19 cellular contexts compared by ENCODE assay signal in the genomic region with DNA sequence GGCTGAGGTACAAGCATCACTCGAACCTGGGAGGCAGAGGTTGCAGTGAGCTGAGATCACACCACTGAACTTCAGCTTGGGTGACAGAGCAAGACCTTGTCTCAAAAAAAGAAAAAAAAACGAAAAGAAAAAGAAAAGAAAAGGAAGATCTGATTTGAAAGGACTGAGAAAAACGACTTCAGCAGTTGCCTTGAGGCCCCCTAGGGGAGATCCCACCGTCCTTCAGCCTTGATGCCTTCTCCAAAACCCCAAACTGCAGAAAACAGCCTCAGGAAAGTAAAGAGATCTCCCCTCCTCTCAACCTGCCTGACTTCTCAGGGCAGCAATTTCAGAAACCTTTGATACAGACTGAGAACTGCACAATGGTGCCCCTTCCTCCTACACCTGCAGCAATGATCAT. TPM values are rescaled to one million over a fixed set of nuclear protein-coding genes. Genes with fewer than 3 reads are reported as not detected.
DNase-seq lines count a peak whose midpoint lies in the region; ATAC-seq, FAIRE-seq and TF ChIP-seq lines count a peak whose summit lies in the region.
"Had no signal": no experiment of that assay in that cellular context is flagged by ENCODE, and none has a peak within 500 bp of the region (broad histone marks: within the 10 kb centered on the region; RNA-seq: fewer than 3 reads in every experiment).

No MANE protein-coding gene starts in this region.

- H3K36me3 ChIP-seq in HepG2 (replicated peaks in 1 of 2; ENCODE audit: control insufficient read depth in 1 of 2, insufficient read depth in 2 of 2, low read length in 2 of 2) (no peaks in the 10 kb centered on the region), right lobe of liver (no peaks in the 10 kb centered on the region), Panc1 (ENCODE audit: control insufficient read depth, insufficient read depth, low read length) (no peaks in the 10 kb centered on the region)
- H3K36me3 ChIP-seq: colonic mucosa, esophagus muscularis mucosa, prostate gland, SJCRH30 had no signal

- H3K27ac Mint-ChIP-seq in type B pancreatic cell (no peak overlapping the region), CD14-positive monocyte (no peak overlapping the region)
- H3K27ac Mint-ChIP-seq: activated naive CD8-positive, alpha-beta T cell treated with anti-CD3 and anti-CD28 coated beads for 36 hours had no signal

- no peaks in the 10 kb centered on the region for H4K20me1 ChIP-seq in HepG2 (ENCODE audit: insufficient read depth, low read length)

- TF ChIP-seq EP300 in HepG2 (IDR thresholded peaks at IDR 0.05; ENCODE audit: low read depth in 2 of 2, low read length in 2 of 2) = no peak
- TF ChIP-seq EP300 in HepG2 (CRISPR knock-in tag; IDR thresholded peaks at IDR 0.05; ENCODE audit: borderline replicate concordance) = no peak

- whole genome bisulfite sequencing in HepG2 (ENCODE audit: low lambda C conversion rate) = 22% methylated on average over 4 of the region's 4 CpGs
- WGBS in right lobe of liver (ENCODE audit: insufficient coverage, low coverage, low lambda C conversion rate, missing lambda C conversion rate) = 55% methylated on average over 4 of the region's 4 CpGs

- H3K27ac ChIP-seq in HepG2 (ENCODE audit: extremely low read length, insufficient read depth, low read length) = no peak overlapping the region
- no peak overlapping the region for H3K27ac ChIP-seq in right lobe of liver
- no peak overlapping the region for H3K27ac ChIP-seq in Panc1 (ENCODE audit: low read length)
- H3K27ac ChIP-seq: colonic mucosa, esophagus muscularis mucosa, prostate gland, SJCRH30 had no signal

- H3K4me1 Mint-ChIP-seq in type B pancreatic cell (ENCODE audit: unreplicated experiment) (peaks cover 23% of the 10 kb centered on the region), CD14-positive monocyte (peaks cover 4% of the 10 kb centered on the region)
- H3K4me1 Mint-ChIP-seq: activated naive CD8-positive, alpha-beta T cell treated with anti-CD3 and anti-CD28 coated beads for 36 hours had no signal

- H3K4me1 ChIP-seq in HepG2 (ENCODE audit: insufficient read depth, low read length) (peaks cover 21% of the 10 kb centered on the region; the same call in 1 of the 2 replicates), right lobe of liver (no peaks in the 10 kb centered on the region), Panc1 (ENCODE audit: control insufficient read depth, insufficient read depth, low read length) (no peaks in the 10 kb centered on the region)
- H3K4me1 ChIP-seq: A549, colonic mucosa, esophagus muscularis mucosa, prostate gland had no signal

- peak; percentile 28 for FAIRE-seq in HepG2 (lab: Jason Lieb, UNC)
- FAIRE-seq: A549, urothelium cell line had no signal

- H3K4me3 ChIP-seq in HepG2 (replicated peaks in 1 of 3; ENCODE audit: insufficient read depth in 1 of 3, low read depth in 2 of 3, low read length in 3 of 3) (no peak overlapping the region), right lobe of liver (no peak overlapping the region), Panc1 (ENCODE audit: low read depth in 2 of 2, low read length in 2 of 2) (no peak overlapping the region), foreskin fibroblast (ENCODE audit: low read depth in 1 of 2, low read length in 2 of 2) (no peak overlapping the region)
- H3K4me3 ChIP-seq: A549, colonic mucosa, esophagus muscularis mucosa, prostate gland, SJCRH30 had no signal

- TF ChIP-seq CTCF in HepG2 (CRISPR knock-in tag; IDR thresholded peaks at IDR 0.05) (no peak), right lobe of liver (IDR thresholded peaks at IDR 0.05) (no peak), Panc1 (IDR thresholded peaks at IDR 0.05) (peak; percentile 13; the same call in 1 of the 2 replicates), foreskin fibroblast (IDR thresholded peaks at IDR 0.05; ENCODE audit: low read depth, low read length) (peak; percentile 18), type B pancreatic cell (conservative IDR thresholded peaks at IDR 0.05) (peak; percentile 70), CD14-positive monocyte (IDR thresholded peaks at IDR 0.05) (no peak)

- H3K9ac ChIP-seq in HepG2 (ENCODE audit: insufficient read depth, low read depth, low read length) = no peak overlapping the region

- H3K27me3 ChIP-seq in HepG2 (ENCODE audit: control insufficient read depth in 1 of 2, insufficient read depth in 2 of 2, low read length in 2 of 2) (no peaks in the 10 kb centered on the region), right lobe of liver (no peaks in the 10 kb centered on the region), Panc1 (ENCODE audit: control insufficient read depth, insufficient read depth, low read length) (no peaks in the 10 kb centered on the region)
- H3K27me3 ChIP-seq: colonic mucosa, esophagus muscularis mucosa, SJCRH30 had no signal

- H3K4me2 ChIP-seq in HepG2 (ENCODE audit: low read depth, low read length) = no peak overlapping the region
- H3K4me2 ChIP-seq: A549 had no signal

- H3K9me3 Mint-ChIP-seq in type B pancreatic cell (peaks cover 3% of the 10 kb centered on the region), CD14-positive monocyte (peaks cover 0 to 2% (median 0%) of the 10 kb centered on the region in 7 donors)
- H3K9me3 Mint-ChIP-seq: activated naive CD8-positive, alpha-beta T cell treated with anti-CD3 and anti-CD28 coated beads for 36 hours had no signal

- no peak for TF ChIP-seq RAD21 in HepG2 (CRISPR knock-in tag; IDR thresholded peaks at IDR 0.05)

- intact Hi-C loops in HepG2 (cut with micrococcal nuclease; ENCODE audit: unreplicated experiment) = loop anchor here (10.0 kb wide), 1 partner anchor 48 kb away; a partner anchor contains a TSS
- intact Hi-C loops in right lobe of liver (cut with DNase I) = no loop called here
- intact Hi-C loops in Panc1 (cut with micrococcal nuclease; ENCODE audit: unreplicated experiment) = no loop called here
- intact Hi-C loops in CD14-positive monocyte (cut with micrococcal nuclease) = no loop called here

- peaks cover 11% of the 10 kb centered on the region for H3K27me3 Mint-ChIP-seq in type B pancreatic cell
- H3K27me3 Mint-ChIP-seq in CD14-positive monocyte (ENCODE audit: low read depth in 3 of 3) = peaks cover 2 to 6% (median 4%) of the 10 kb centered on the region in 3 donors
- H3K27me3 Mint-ChIP-seq: activated naive CD8-positive, alpha-beta T cell treated with anti-CD3 and anti-CD28 coated beads for 36 hours had no signal

- ATAC-seq in HepG2 = peak; percentile 52
- ATAC-seq in right lobe of liver = no peak
- ATAC-seq in Panc1 = no peak

- H3K9me3 ChIP-seq in HepG2 (ENCODE audit: low read length) (no peaks in the 10 kb centered on the region), right lobe of liver (no peaks in the 10 kb centered on the region), Panc1 (ENCODE audit: control insufficient read depth, insufficient read depth, low read depth, low read length) (no peaks in the 10 kb centered on the region)
- H3K9me3 ChIP-seq: A549, colonic mucosa, esophagus muscularis mucosa, prostate gland, SJCRH30 had no signal

- no peak for DNase-seq in HepG2 (ENCODE audit: low spot score)
- no peak for DNase-seq in right lobe of liver
- no peak for DNase-seq in Panc1 (ENCODE audit: low read depth, low spot score)
- no peak for DNase-seq in foreskin fibroblast
- no peak for DNase-seq in type B pancreatic cell (ENCODE audit: extremely low spot score, unreplicated experiment)
- DNase-seq in C1 segment of cervical spinal cord (lab: John Stamatoyannopoulos, UW) = no peak
- no peak for DNase-seq in SIG-M5 treated with dmso at 0.1 percent for 504 hours (lab: John Stamatoyannopoulos, UW; ENCODE audit: unreplicated experiment)
- DNase-seq in CD14-positive monocyte (ENCODE audit: low spot score) = no peak
- DNase-seq: activated naive CD8-positive, alpha-beta T cell treated with anti-CD3 and anti-CD28 coated beads for 36 hours; colonic mucosa; DMS79 treated with DMSO at 0.1 percent for 48 hours; NCI-H1694 treated with DMSO at 0.1 percent for 48 hours; NCI-H526 treated with DMSO at 0.1 percent for 48 hours; stimulated activated CD4-positive, alpha-beta T cell treated with anti-CD3 and anti-CD28 coated beads, Interleukin-1b, Interleukin-23, amount 100 ng/mL, for 48 hours had no signal

- H3K4me3 Mint-ChIP-seq in type B pancreatic cell (no peak overlapping the region), CD14-positive monocyte (no peak overlapping the region)
- H3K4me3 Mint-ChIP-seq: activated naive CD8-positive, alpha-beta T cell treated with anti-CD3 and anti-CD28 coated beads for 36 hours had no signal

- H2AFZ ChIP-seq in HepG2 (ENCODE audit: low read length) = no peak overlapping the region

- CTCF ChIA-PET in HepG2 (lab: Yijun Ruan, JAX; ENCODE audit: low intra/inter-chr PET ratio, low total read pairs) (no interaction called here), Panc1 (lab: Charles Lee) (interaction anchor here (0.7 kb wide), 1 partner anchor 10 kb away, joined by 6 read pairs; no protein-coding TSS in a partner anchor)

- in situ Hi-C loops in HepG2 (cut with HindIII; ENCODE audit: extremely low pct_ligation_motif_present, low pct_unique_long_range_greater_than_20kb) = no loop called here
- in situ Hi-C loops in Panc1 (cut with HindIII; ENCODE audit: low pct_unique_long_range_greater_than_20kb, low sequenced_read_pairs) = no loop called here

- TF ChIP-seq POLR2A in HepG2 (IDR thresholded peaks at IDR 0.05; ENCODE audit: insufficient read depth in 1 of 2, low read depth in 2 of 2, low read length in 2 of 2) = no peak
- no peak for TF ChIP-seq POLR2A in right lobe of liver (IDR thresholded peaks at IDR 0.05)

- no peaks in the 10 kb centered on the region for H3K36me3 Mint-ChIP-seq in type B pancreatic cell
- H3K36me3 Mint-ChIP-seq in CD14-positive monocyte = no peaks in the 10 kb centered on the region
- H3K36me3 Mint-ChIP-seq: activated naive CD8-positive, alpha-beta T cell treated with anti-CD3 and anti-CD28 coated beads for 36 hours had no signal

- BruUV-seq in HepG2 (replicated peaks; lab: Mats Ljungman, UMichigan) = no TSS peak
- no TSS peak for BruUV-seq in Panc1 (replicated peaks; lab: Mats Ljungman, UMichigan)

- POLR2A ChIA-PET in HepG2 (lab: Yijun Ruan, JAX) (no interaction called here), Panc1 (lab: Charles Lee) (no interaction called here)

- H3K79me2 ChIP-seq in HepG2 (ENCODE audit: insufficient read depth, low read length) = no peaks in the 10 kb centered on the region

RNA-seq across cellular contexts. Expression of a gene that starts 50.9 kb away (rescaled TPM):
- total RNA-seq in HepG2 (2016; rRNA removed; fragmentation: Illumina TruSeq; extraction: Trizol) (4.8 and 5.5 TPM in 2 replicates), right lobe of liver (10 to 100 TPM in 3 of 6 experiments, 1 to 10 TPM in 3; 7.6 to 19.8 (median 12.9) TPM), Panc1 (2021; ENCODE audit: unreplicated experiment) (33.9 TPM), type B pancreatic cell (ENCODE audit: low replicate concordance) (16.6 and 52.1 TPM in 2 replicates)
- total RNA-seq in HepG2 (2016; cell fraction: cytosol; rRNA removed; fragmentation: Illumina TruSeq; extraction: Trizol; ENCODE audit: low read depth) = 2.6 and 3.2 TPM in 2 replicates
- total RNA-seq in HepG2 (2016; cell fraction: insoluble cytoplasmic fraction; rRNA removed; fragmentation: Illumina TruSeq; extraction: Trizol) = 4.7 and 5.1 TPM in 2 replicates
- 3.3 and 3.5 TPM in 2 replicates for total RNA-seq in HepG2 (2016; cell fraction: membrane; rRNA removed; fragmentation: Illumina TruSeq; extraction: Trizol)
- 4.6 TPM in 2 replicates for total RNA-seq in HepG2 (2016; cell fraction: nucleus; rRNA removed; fragmentation: Illumina TruSeq; extraction: Trizol)
- polyA plus RNA-seq in HepG2 (2011; rRNA removed) (3.6 and 5.4 TPM in 2 replicates), CD14-positive monocyte (under 1 TPM in 1 of 2 donors, not detected in 1; 0.05 TPM)
- polyA plus RNA-seq in HepG2 (2011; cell fraction: cytosol; rRNA removed) = 3.1 and 3.4 TPM in 2 replicates
- 6.8 and 8.6 TPM in 2 replicates for polyA plus RNA-seq in HepG2 (2011; cell fraction: nucleus; rRNA removed)
- 4.7 and 5.8 TPM in 2 replicates for polyA plus RNA-seq in HepG2 (2012)
- polyA plus RNA-seq in HepG2 (2016; cell fraction: cytosol; fragmentation: Illumina TruSeq; extraction: Trizol; ENCODE audit: low read depth) = 0.58 and 0.79 TPM in 2 replicates
- polyA plus RNA-seq in HepG2 (2016; cell fraction: insoluble cytoplasmic fraction; fragmentation: Illumina TruSeq; extraction: Trizol; ENCODE audit: low read depth) = 4.8 and 6.3 TPM in 2 replicates
- 1.2 and 1.6 TPM in 2 replicates for polyA plus RNA-seq in HepG2 (2016; cell fraction: membrane; fragmentation: Illumina TruSeq; extraction: Trizol; ENCODE audit: low read depth)
- polyA plus RNA-seq in HepG2 (2016; cell fraction: nucleus; fragmentation: Illumina TruSeq; extraction: Trizol; ENCODE audit: insufficient read depth, low read depth) = 3.7 and 6.7 TPM in 2 replicates
- 8.2 and 39.9 TPM in 2 replicates for polyA minus RNA-seq in HepG2 (2011; rRNA and poly(A)+ RNA removed; ENCODE audit: low replicate concordance)
- polyA minus RNA-seq in HepG2 (2011; cell fraction: cytosol; rRNA and poly(A)+ RNA removed) = 7.6 and 8.4 TPM in 2 replicates
- 10.4 and 10.6 TPM in 2 replicates for polyA minus RNA-seq in HepG2 (2011; cell fraction: nucleus; rRNA and poly(A)+ RNA removed)
- 22.4 TPM for polyA plus RNA-seq in Panc1 (2012; ENCODE audit: insufficient read length)

Comparison
In these comparisons a context has a peak if more than half of its experiments do, and no peak if none do; other contexts are left out.
1. CTCF ChIP-seq: peak in Panc1 (single experiment), foreskin fibroblast (single experiment) and type B pancreatic cell (single experiment); none in HepG2 (single experiment), right lobe of liver (0 of 4) and CD14-positive monocyte (single experiment).